In the genomic region with DNA sequence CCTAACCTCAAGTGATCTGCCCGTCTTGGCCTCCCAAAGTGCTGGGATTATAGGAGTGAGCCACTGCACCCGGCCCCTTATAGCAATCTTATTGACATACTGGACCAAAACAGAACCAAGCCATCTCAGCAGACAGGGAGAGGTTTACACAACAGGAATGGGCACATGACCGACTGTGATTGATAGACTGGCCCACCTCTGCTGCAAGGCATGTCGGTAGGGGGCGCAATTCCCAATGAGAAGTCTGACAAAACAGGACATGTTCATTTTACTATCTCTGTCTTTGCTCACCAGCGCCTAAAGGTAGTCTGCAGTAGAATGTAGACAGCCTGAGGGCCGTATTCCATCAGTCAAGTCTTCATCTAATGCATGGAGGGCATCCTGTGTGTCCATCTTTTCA, we compare ENCODE assay signal across 8 cellular contexts. TPM values are rescaled to one million over a fixed set of nuclear protein-coding genes. Genes with fewer than 3 reads are reported as not detected.
DNase-seq lines count a peak whose midpoint lies in the region; ATAC-seq and TF ChIP-seq lines count a peak whose summit lies in the region.

No MANE protein-coding gene starts in this region.

- in situ Hi-C loops in gastrocnemius medialis (cut with MboI; ENCODE audit: low sequenced_read_pairs in 4 of 4): no loop called here

- peaks cover 13 to 31% (median 30%) of the 10 kb centered on the region in 3 donors for H3K27me3 ChIP-seq in gastrocnemius medialis

- TF ChIP-seq CTCF in foreskin fibroblast (IDR thresholded peaks at IDR 0.05; ENCODE audit: low read depth, low read length): peak; percentile 36
- no peak for TF ChIP-seq CTCF in gastrocnemius medialis (IDR thresholded peaks at IDR 0.05 in 4 of 5, conservative IDR thresholded peaks at IDR 0.05 in 1 of 5)

- intact Hi-C loops in gastrocnemius medialis (cut with DNase I; ENCODE audit: low total_unique reads): no loop called here

- no peaks in the 10 kb centered on the region for H3K9me3 ChIP-seq in gastrocnemius medialis

- DNase-seq in SIG-M5 treated with dmso at 0.1 percent for 504 hours (lab: John Stamatoyannopoulos, UW; ENCODE audit: unreplicated experiment) (peak; percentile 21), SIG-M5 (lab: John Stamatoyannopoulos, UW) (no peak), HT1080 (ENCODE audit: low read depth) (peak; percentile 32), foreskin fibroblast (peak in 1 of 2 donors; percentile 31), gastrocnemius medialis (no peak)
- DNase-seq in activated CD4-positive, alpha-beta T cell treated with anti-CD3 and anti-CD28 coated beads for 48 hours: peak; percentile 76
- peak; percentile 47 for DNase-seq in stimulated activated CD8-positive, alpha-beta memory T cell treated with anti-CD3 and anti-CD28 coated beads, Interleukin-7, amount 100 ng/mL, for 24 hours (ENCODE audit: low read depth)

- ATAC-seq in HG03521 (IDR thresholded peaks at IDR 0.05; ENCODE audit: unreplicated experiment) (no peak), gastrocnemius medialis (no peak)

- no peak for TF ChIP-seq POLR2A in gastrocnemius medialis (IDR thresholded peaks at IDR 0.05)

- no peaks in the 10 kb centered on the region for H3K4me1 ChIP-seq in gastrocnemius medialis

- H3K36me3 ChIP-seq in gastrocnemius medialis: no peaks in the 10 kb centered on the region

- no peak overlapping the region for H3K27ac ChIP-seq in gastrocnemius medialis

- H3K4me3 ChIP-seq in foreskin fibroblast (ENCODE audit: low read depth in 1 of 2, low read length in 2 of 2) (no peak overlapping the region), gastrocnemius medialis (no peak overlapping the region)

RNA-seq across cellular contexts. Expression of a gene that starts 2.0 kb away (rescaled TPM):
- 3.1 and 5.4 TPM in 2 replicates for total RNA-seq in HT1080 (2014; rRNA removed; shearing (Covaris generic))
- 4.7 and 5.3 TPM in 2 replicates for polyA plus RNA-seq in HT1080 (2015; cell fraction: cytosol; rRNA removed)
- 2.9 and 3.5 TPM in 2 replicates for polyA plus RNA-seq in HT1080 (2015; cell fraction: nucleus; rRNA removed)
- total RNA-seq in gastrocnemius medialis: not detected

Comparison
In these comparisons a context has a peak if more than half of its experiments do, and no peak if none do; other contexts are left out.
1. DNase-seq: peak in SIG-M5 treated with dmso at 0.1 percent for 504 hours (single experiment), HT1080 (single experiment), activated CD4-positive, alpha-beta T cell treated with anti-CD3 and anti-CD28 coated beads for 48 hours (single experiment) and stimulated activated CD8-positive, alpha-beta memory T cell treated with anti-CD3 and anti-CD28 coated beads, Interleukin-7, amount 100 ng/mL, for 24 hours (single experiment); none in SIG-M5 (single experiment) and gastrocnemius medialis (0 of 2).